ENCODE assay signal across 14 cellular contexts in the genomic region with DNA sequence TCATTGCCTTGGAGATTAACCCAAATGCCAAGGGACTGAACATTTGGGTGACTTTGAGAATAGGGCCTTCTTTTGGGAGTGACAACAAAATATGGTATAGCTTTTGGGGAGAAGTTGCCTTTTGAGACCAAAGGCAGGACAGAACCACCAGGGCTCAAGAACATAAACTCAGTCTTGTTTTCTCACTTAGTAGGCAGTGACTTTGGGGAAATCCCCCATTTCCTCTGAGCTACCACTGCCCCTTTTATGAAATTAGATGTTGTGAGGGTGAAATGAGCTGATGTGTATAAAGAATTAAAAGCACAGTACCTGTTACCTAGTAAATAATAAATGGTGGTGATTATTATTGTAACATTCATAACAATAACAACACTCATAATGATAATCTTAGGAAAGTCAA. TPM values are rescaled to one million over a fixed set of nuclear protein-coding genes. Genes with fewer than 3 reads are reported as not detected.
DNase-seq lines count a peak whose midpoint lies in the region; ATAC-seq and TF ChIP-seq lines count a peak whose summit lies in the region.
"Had no signal": no experiment of that assay in that cellular context is flagged by ENCODE, and none has a peak within 500 bp of the region (broad histone marks: within the 10 kb centered on the region; RNA-seq: fewer than 3 reads in every experiment).

No MANE protein-coding gene starts in this region.

- peak in 1 of 2 donors; percentile 8 for DNase-seq in activated T-cell treated with anti-CD3 and anti-CD28 coated beads, Interleukin-2, amount 50 U/mL, for 72 hours
- no peak for DNase-seq in activated T-cell treated with anti-CD3 and anti-CD28 coated beads, Interleukin-2, amount 50 U/mL, for 48 hours
- DNase-seq in stimulated activated naive CD8-positive, alpha-beta T cell treated with anti-CD3 and anti-CD28 coated beads, Interleukin-15, amount 100 ng/mL, for 72 hours: peak in 1 of 2 donors; percentile 20
- DNase-seq in SJCRH30: no peak
- DNase-seq in left ventricle myocardium superior: no peak
- DNase-seq in right lobe of liver: no peak
- DNase-seq: body of pancreas; DND-41; endodermal cell; left ventricle myocardium inferior; psoas muscle; stimulated activated CD4-positive, alpha-beta T cell treated with anti-CD3 and anti-CD28 coated beads, Interleukin-4, amount 100 ng/mL, for 4 hours had no signal

- no peaks in the 10 kb centered on the region for H3K9me3 ChIP-seq in SJCRH30 (replicated peaks)
- no peaks in the 10 kb centered on the region for H3K9me3 ChIP-seq in right lobe of liver
- H3K9me3 ChIP-seq: body of pancreas, left ventricle myocardium inferior, psoas muscle had no signal

- H3K27ac Mint-ChIP-seq in activated T-cell treated with anti-CD3 and anti-CD28 coated beads, Interleukin-2, amount 50 U/mL, for 72 hours: peak overlapping the region; percentile 5
- H3K27ac Mint-ChIP-seq in stimulated activated naive CD8-positive, alpha-beta T cell treated with anti-CD3 and anti-CD28 coated beads, Interleukin-15, amount 100 ng/mL, for 72 hours: no peak overlapping the region

- peak; percentile 64 to 78 for ATAC-seq in activated T-cell treated with anti-CD3 and anti-CD28 coated beads, Interleukin-2, amount 50 U/mL, for 72 hours (replicated peaks in 1 of 2)
- ATAC-seq in HG02610 (IDR thresholded peaks at IDR 0.05; ENCODE audit: unreplicated experiment) (peak; percentile 51), HG03457 (IDR thresholded peaks at IDR 0.05; ENCODE audit: unreplicated experiment) (peak; percentile 34), left ventricle myocardium superior (no peak), right lobe of liver (no peak)
- ATAC-seq in stimulated activated naive CD8-positive, alpha-beta T cell treated with anti-CD3 and anti-CD28 coated beads, Interleukin-15, amount 100 ng/mL, for 72 hours: peak; percentile 82
- ATAC-seq: body of pancreas, psoas muscle had no signal

- no peaks in the 10 kb centered on the region for H3K9me3 Mint-ChIP-seq in activated T-cell treated with anti-CD3 and anti-CD28 coated beads, Interleukin-2, amount 50 U/mL, for 72 hours
- no peaks in the 10 kb centered on the region for H3K9me3 Mint-ChIP-seq in stimulated activated naive CD8-positive, alpha-beta T cell treated with anti-CD3 and anti-CD28 coated beads, Interleukin-15, amount 100 ng/mL, for 72 hours
- H3K9me3 Mint-ChIP-seq: endodermal cell had no signal

- no peaks in the 10 kb centered on the region for H3K27me3 Mint-ChIP-seq in activated T-cell treated with anti-CD3 and anti-CD28 coated beads, Interleukin-2, amount 50 U/mL, for 72 hours (ENCODE audit: low read depth)
- no peaks in the 10 kb centered on the region for H3K27me3 Mint-ChIP-seq in stimulated activated naive CD8-positive, alpha-beta T cell treated with anti-CD3 and anti-CD28 coated beads, Interleukin-15, amount 100 ng/mL, for 72 hours

- TF ChIP-seq CTCF in right lobe of liver (IDR thresholded peaks at IDR 0.05): no peak

- H3K4me3 Mint-ChIP-seq in activated T-cell treated with anti-CD3 and anti-CD28 coated beads, Interleukin-2, amount 50 U/mL, for 72 hours: no peak overlapping the region
- no peak overlapping the region for H3K4me3 Mint-ChIP-seq in stimulated activated naive CD8-positive, alpha-beta T cell treated with anti-CD3 and anti-CD28 coated beads, Interleukin-15, amount 100 ng/mL, for 72 hours
- H3K4me3 Mint-ChIP-seq: endodermal cell had no signal

- H3K36me3 Mint-ChIP-seq in activated T-cell treated with anti-CD3 and anti-CD28 coated beads, Interleukin-2, amount 50 U/mL, for 72 hours (ENCODE audit: insufficient read depth in 2 of 2): peaks cover 0 to 1% of the 10 kb centered on the region in 2 donors

- H3K27me3 ChIP-seq in SJCRH30 (no peaks in the 10 kb centered on the region), right lobe of liver (no peaks in the 10 kb centered on the region)
- H3K27me3 ChIP-seq: body of pancreas had no signal

- intact Hi-C loops in left ventricle myocardium superior (cut with micrococcal nuclease): no loop called here
- intact Hi-C loops in right lobe of liver (cut with DNase I): no loop called here

- H3K27ac ChIP-seq in SJCRH30 (no peak overlapping the region), right lobe of liver (no peak overlapping the region)
- H3K27ac ChIP-seq: body of pancreas, left ventricle myocardium inferior, psoas muscle had no signal

- H3K4me1 ChIP-seq in SJCRH30 (no peaks in the 10 kb centered on the region), right lobe of liver (no peaks in the 10 kb centered on the region)

- no peaks in the 10 kb centered on the region for H3K36me3 ChIP-seq in SJCRH30
- H3K36me3 ChIP-seq in right lobe of liver: no peaks in the 10 kb centered on the region
- H3K36me3 ChIP-seq: left ventricle myocardium inferior had no signal

- H3K4me3 ChIP-seq in SJCRH30: no peak overlapping the region
- H3K4me3 ChIP-seq in right lobe of liver: no peak overlapping the region
- H3K4me3 ChIP-seq: body of pancreas, left ventricle myocardium inferior, psoas muscle had no signal

- no peak for TF ChIP-seq POLR2A in right lobe of liver (IDR thresholded peaks at IDR 0.05)

- H3K4me1 Mint-ChIP-seq in activated T-cell treated with anti-CD3 and anti-CD28 coated beads, Interleukin-2, amount 50 U/mL, for 72 hours (ENCODE audit: low read depth): peaks cover 43% of the 10 kb centered on the region
- H3K4me1 Mint-ChIP-seq in stimulated activated naive CD8-positive, alpha-beta T cell treated with anti-CD3 and anti-CD28 coated beads, Interleukin-15, amount 100 ng/mL, for 72 hours: peaks cover 52% of the 10 kb centered on the region

RNA-seq across cellular contexts. Expression of a gene that starts 36.5 kb away (rescaled TPM):
- 10 to 100 TPM; 20.0 to 24.9 TPM for total RNA-seq in activated T-cell treated with anti-CD3 and anti-CD28 coated beads, Interleukin-2, amount 50 U/mL, for 72 hours
- 9.9 and 10.6 TPM in 2 replicates for total RNA-seq in SJCRH30 (2014; rRNA removed; shearing (Covaris generic))
- total RNA-seq in left ventricle myocardium superior: 18.5 TPM
- total RNA-seq in right lobe of liver: 1 to 10 TPM; 3.2 to 8.8 (median 4.8) TPM

Comparison
In these comparisons a context has a peak if more than half of its experiments do, and no peak if none do; other contexts are left out.
1. ATAC-seq: peak in activated T-cell treated with anti-CD3 and anti-CD28 coated beads, Interleukin-2, amount 50 U/mL, for 72 hours (2 of 2), HG02610 (single experiment), HG03457 (single experiment) and stimulated activated naive CD8-positive, alpha-beta T cell treated with anti-CD3 and anti-CD28 coated beads, Interleukin-15, amount 100 ng/mL, for 72 hours (single experiment); none in left ventricle myocardium superior (single experiment) and right lobe of liver (0 of 4).